11 cellular contexts compared by ENCODE assay signal in genomic region chr2:227364585-227365263, GRCh38. TPM values are rescaled to one million over a fixed set of nuclear protein-coding genes. Genes with fewer than 3 reads are reported as not detected.
A peak's percentile ranks its signal among the peaks of the same experiment; 100 is the strongest.
DNase-seq lines count a peak whose midpoint lies in the region; ATAC-seq and TF ChIP-seq lines count a peak whose summit lies in the region.
"Not testable (repeated sequence)": the region's sequence is repeated elsewhere in the genome, so short reads cannot be mapped to it uniquely, and the experiment has no call there.
"Had no signal": no experiment of that assay in that cellular context is flagged by ENCODE, and none has a peak within 500 bp of the region (broad histone marks: within the 10 kb centered on the region; RNA-seq: fewer than 3 reads in every experiment).

No MANE protein-coding gene starts in this region.

- not testable (repeated sequence) for H3K79me2 ChIP-seq in smooth muscle cell (ENCODE audit: low read depth)

- not testable (repeated sequence) for TF ChIP-seq POLR2A in IMR-90 (IDR thresholded peaks at IDR 0.05; ENCODE audit: low read depth, low read length)

- not testable (repeated sequence) for H2BK120ac ChIP-seq in IMR-90 (ENCODE audit: low read depth, low read length)

- not testable (repeated sequence) for H3K4me2 ChIP-seq in IMR-90 (ENCODE audit: low read depth, low read length)
- H3K4me2 ChIP-seq in smooth muscle cell = peak overlapping the region; percentile 40

- peak overlapping the region; percentile 22; the same call in 1 of the 2 replicates for H4K5ac ChIP-seq in IMR-90 (ENCODE audit: low read depth, low read length)

- peaks cover 15% of the 10 kb centered on the region for H3K4me1 ChIP-seq in BE2C
- H3K4me1 ChIP-seq in IMR-90 (ENCODE audit: control insufficient read depth, insufficient read depth, low read length); smooth muscle cell (ENCODE audit: low read depth): not testable (repeated sequence)

- not testable (repeated sequence) for H3F3A ChIP-seq in smooth muscle cell (ENCODE audit: low read depth)

- not testable (repeated sequence) for BruUV-seq in IMR-90 (replicated peaks; lab: Mats Ljungman, UMichigan)

- not testable (repeated sequence) for TF ChIP-seq CTCF in BE2C (IDR thresholded peaks at IDR 0.05; ENCODE audit: low read depth, low read length); IMR-90 (conservative IDR thresholded peaks at IDR 0.05; ENCODE audit: low read depth, low read length); smooth muscle cell (IDR thresholded peaks at IDR 0.05; ENCODE audit: borderline replicate concordance, insufficient read depth, poor library complexity, severe bottlenecking)

- H3K4me3 ChIP-seq in BE2C (ENCODE audit: low read depth, low read length); IMR-90 (ENCODE audit: insufficient read depth, low read depth, low read length); smooth muscle cell: not testable (repeated sequence)

- in situ Hi-C loops in IMR-90 (cut with MboI; ENCODE audit: low sequenced_read_pairs) = not testable (repeated sequence)

- dilution Hi-C loops in IMR-90 (cut with HindIII; ENCODE audit: low sequenced_read_pairs, unreplicated experiment) = not testable (repeated sequence)

- H3K79me1 ChIP-seq in IMR-90 (ENCODE audit: low read depth in 1 of 2, low read length in 2 of 2) = not testable (repeated sequence)

- not testable (repeated sequence) for H3K9ac ChIP-seq in IMR-90 (ENCODE audit: low read depth, low read length); smooth muscle cell (ENCODE audit: low read depth)

- not testable (repeated sequence) for H3K9me3 ChIP-seq in BE2C; IMR-90 (ENCODE audit: control insufficient read depth, insufficient read depth, low read length); smooth muscle cell (replicated peaks; ENCODE audit: low read depth)

- not testable (repeated sequence) for ATAC-seq in IMR-90 (ENCODE audit: low read depth)

- not testable (repeated sequence) for H4K8ac ChIP-seq in IMR-90 (ENCODE audit: low read depth in 2 of 2, low read length in 2 of 2)

- not testable (repeated sequence) for H3K56ac ChIP-seq in IMR-90 (ENCODE audit: extremely low read depth, insufficient read depth, low read length)

- H2BK20ac ChIP-seq in IMR-90 (ENCODE audit: low read depth, low read length) = not testable (repeated sequence)

- not testable (repeated sequence) for TF ChIP-seq RAD21 in IMR-90 (IDR thresholded peaks at IDR 0.05; ENCODE audit: low read length)

- H3K18ac ChIP-seq in IMR-90 (ENCODE audit: low read depth, low read length) = peak overlapping the region; percentile 57; the same call in 1 of the 2 replicates

- DNase-seq in BE2C (peak; percentile 46), SK-N-DZ (ENCODE audit: low spot score) (peak; percentile 54), caudate nucleus (lab: John Stamatoyannopoulos, UW) (peak in 1 of 61 donors; percentile 17), fibroblast of peridontal ligament (ENCODE audit: extremely low read depth) (peak; percentile 42), medulla oblongata (ENCODE audit: extremely low spot score) (peak; percentile 60)
- not testable (repeated sequence) for DNase-seq in IMR-90; smooth muscle cell (lab: John Stamatoyannopoulos, UW; ENCODE audit: unreplicated experiment)

- H3K27ac ChIP-seq in IMR-90 (ENCODE audit: insufficient read depth, low read length) = peak overlapping the region; percentile 32; the same call in 1 of the 2 replicates
- H3K27ac ChIP-seq in caudate nucleus (ENCODE audit: low read depth, low read length) = peak overlapping the region; percentile 58
- not testable (repeated sequence) for H3K27ac ChIP-seq in smooth muscle cell (ENCODE audit: low read depth)

- 100% methylated on average over 3 of the region's 11 CpGs; no CpG with 5 or more reads in 1 of the 2 experiments for WGBS in IMR-90 (ENCODE audit: extremely low coverage in 2 of 2, insufficient read length in 1 of 2), 2 experiments
- 73% methylated on average over 11 of the region's 11 CpGs for WGBS in smooth muscle cell (ENCODE audit: low lambda C conversion rate)

- CTCF ChIA-PET in IMR-90 (lab: Yijun Ruan, JAX) = not testable (repeated sequence)

- intact Hi-C loops in IMR-90 (cut with micrococcal nuclease) = not testable (repeated sequence)

- not testable (repeated sequence) for H3K23ac ChIP-seq in IMR-90 (ENCODE audit: low read depth, low read length)

- not testable (repeated sequence) for H2AK5ac ChIP-seq in IMR-90 (ENCODE audit: low read depth, low read length)

- H3K27me3 ChIP-seq in BE2C; IMR-90 (ENCODE audit: control insufficient read depth, insufficient read depth, low read length); smooth muscle cell (ENCODE audit: low read depth): not testable (repeated sequence)

- not testable (repeated sequence) for H2BK5ac ChIP-seq in IMR-90 (ENCODE audit: low read depth, low read length, poor library complexity, severe bottlenecking)

- not testable (repeated sequence) for H2AFZ ChIP-seq in IMR-90 (replicated peaks; ENCODE audit: low read length, poor library complexity); smooth muscle cell (ENCODE audit: low read depth)

- not testable (repeated sequence) for H3K14ac ChIP-seq in IMR-90 (replicated peaks; ENCODE audit: low read depth, low read length)

- not testable (repeated sequence) for H4K20me1 ChIP-seq in IMR-90 (ENCODE audit: insufficient read depth, low read length); smooth muscle cell (ENCODE audit: low read depth)

- not testable (repeated sequence) for H3K36me3 ChIP-seq in BE2C; IMR-90 (ENCODE audit: control insufficient read depth, insufficient read depth, low read length); smooth muscle cell (ENCODE audit: low read depth)

- not testable (repeated sequence) for H3K9me1 ChIP-seq in IMR-90 (ENCODE audit: insufficient read depth, low read length)

- not testable (repeated sequence) for H3K4ac ChIP-seq in IMR-90 (ENCODE audit: low read depth, low read length)

- not testable (repeated sequence) for H2BK15ac ChIP-seq in IMR-90 (ENCODE audit: low read depth, low read length)

- not testable (repeated sequence) for H2AK9ac ChIP-seq in IMR-90 (replicated peaks; ENCODE audit: low read depth, low read length, poor library complexity)

- POLR2A ChIA-PET in IMR-90 (lab: Charles Lee; ENCODE audit: unreplicated experiment) = not testable (repeated sequence)

- not testable (repeated sequence) for H4K91ac ChIP-seq in IMR-90 (ENCODE audit: insufficient read depth, low read depth, low read length)

RNA-seq across cellular contexts. Expression of gene TM4SF20, which starts 14.4 kb away (rescaled TPM):
- not detected for polyA plus RNA-seq in BE2C (2012; ENCODE audit: insufficient read depth, insufficient read length, low read depth)
- total RNA-seq in IMR-90 (2012; rRNA removed) (under 0.01 TPM in 2 replicates), smooth muscle cell (not detected in 2 replicates)
- polyA plus RNA-seq in IMR-90 (2012; rRNA removed) (0.03 and 0.06 TPM in 2 replicates), smooth muscle cell (not detected in 2 replicates)
- not detected in 2 replicates for polyA plus RNA-seq in IMR-90 (2012; cell fraction: cytosol; rRNA removed)
- not detected in 2 replicates for polyA plus RNA-seq in IMR-90 (2012; cell fraction: nucleus; rRNA removed; ENCODE audit: low replicate concordance)
- polyA plus RNA-seq in SK-N-DZ (2014; cell fraction: cytosol; rRNA removed) = not detected in 2 replicates
- not detected in 2 replicates for polyA plus RNA-seq in SK-N-DZ (2014; cell fraction: nucleus; rRNA removed)
- total RNA-seq: CD8-positive, alpha-beta memory T cell; H7; OCI-LY7 had no signal
- polyA plus RNA-seq: CD8-positive, alpha-beta memory T cell had no signal

RNA-seq across cellular contexts. Expression of gene SCYGR1, which starts 23.0 kb away (rescaled TPM):
- not detected for polyA plus RNA-seq in BE2C (2012; ENCODE audit: insufficient read depth, insufficient read length, low read depth)
- total RNA-seq in IMR-90 (2012; rRNA removed) (not detected in 2 replicates), smooth muscle cell (not detected in 2 replicates)
- polyA plus RNA-seq in IMR-90 (2012; rRNA removed) (not detected in 2 replicates), smooth muscle cell (not detected in 2 replicates)
- not detected in 2 replicates for polyA plus RNA-seq in IMR-90 (2012; cell fraction: cytosol; rRNA removed)
- not detected in 2 replicates for polyA plus RNA-seq in IMR-90 (2012; cell fraction: nucleus; rRNA removed; ENCODE audit: low replicate concordance)
- not detected in 2 replicates for polyA plus RNA-seq in SK-N-DZ (2014; cell fraction: cytosol; rRNA removed)
- polyA plus RNA-seq in SK-N-DZ (2014; cell fraction: nucleus; rRNA removed) = not detected in 2 replicates
- total RNA-seq: CD8-positive, alpha-beta memory T cell; H7; OCI-LY7 had no signal
- polyA plus RNA-seq: BJ; CD8-positive, alpha-beta memory T cell had no signal

RNA-seq across cellular contexts. Expression of gene MFF, which starts 39.7 kb away (rescaled TPM):
- polyA plus RNA-seq in BE2C (2012; ENCODE audit: insufficient read depth, insufficient read length, low read depth) = 61.3 TPM
- total RNA-seq in IMR-90 (2012; rRNA removed) (86.4 and 96.4 TPM in 2 replicates), smooth muscle cell (119 and 121 TPM in 2 replicates)
- polyA plus RNA-seq in IMR-90 (2012; rRNA removed) (61.0 and 70.1 TPM in 2 replicates), smooth muscle cell (94.6 and 106 TPM in 2 replicates)
- 28.9 and 29.5 TPM in 2 replicates for polyA plus RNA-seq in IMR-90 (2012; cell fraction: cytosol; rRNA removed)
- 17.1 and 109 TPM in 2 replicates for polyA plus RNA-seq in IMR-90 (2012; cell fraction: nucleus; rRNA removed; ENCODE audit: low replicate concordance)
- polyA plus RNA-seq in SK-N-DZ (2014; cell fraction: cytosol; rRNA removed) = 91.4 and 95.1 TPM in 2 replicates
- 74.2 and 99.5 TPM in 2 replicates for polyA plus RNA-seq in SK-N-DZ (2014; cell fraction: nucleus; rRNA removed)
